In genomic region chr22:19197997-19198865, GRCh38 we compare ENCODE assay signal across 1 cellular context.
TF ChIP-seq lines count a peak whose summit lies in the region.

No MANE protein-coding gene starts in this region.

TF ChIP-seq in IMR-90, 13 proteins besides CTCF, POLR2A, EP300 and RAD21:
- TF ChIP-seq CEBPB (IDR thresholded peaks at IDR 0.05; ENCODE audit: low read depth, low read length) (no peak), NFE2L2 (IDR thresholded peaks at IDR 0.05; ENCODE audit: low read depth, low read length) (no peak), MXI1 (IDR thresholded peaks at IDR 0.05; ENCODE audit: borderline replicate concordance, low read depth, low read length) (no peak), FOS (IDR thresholded peaks at IDR 0.05; ENCODE audit: low read depth, low read length) (no peak), BHLHE40 (IDR thresholded peaks at IDR 0.05; ENCODE audit: low read depth, low read length) (no peak), ELK1 (IDR thresholded peaks at IDR 0.05; ENCODE audit: borderline replicate concordance, low read depth, low read length) (no peak), RFX5 (IDR thresholded peaks at IDR 0.05; ENCODE audit: low read depth, low read length) (no peak), USF2 (IDR thresholded peaks at IDR 0.05; ENCODE audit: low read depth, low read length) (no peak), RCOR1 (IDR thresholded peaks at IDR 0.05; ENCODE audit: insufficient replicate concordance, low read length) (no peak), SMC3 (IDR thresholded peaks at IDR 0.05; ENCODE audit: low read depth, low read length) (no peak), MAFK (IDR thresholded peaks at IDR 0.05; ENCODE audit: low read depth, low read length) (no peak), CHD1 (IDR thresholded peaks at IDR 0.05; ENCODE audit: low read depth, low read length) (no peak), MAZ (IDR thresholded peaks at IDR 0.05; ENCODE audit: borderline replicate concordance, low read depth, low read length) (no peak)
